ENCODE assay signal across 25 cellular contexts in the genomic region with DNA sequence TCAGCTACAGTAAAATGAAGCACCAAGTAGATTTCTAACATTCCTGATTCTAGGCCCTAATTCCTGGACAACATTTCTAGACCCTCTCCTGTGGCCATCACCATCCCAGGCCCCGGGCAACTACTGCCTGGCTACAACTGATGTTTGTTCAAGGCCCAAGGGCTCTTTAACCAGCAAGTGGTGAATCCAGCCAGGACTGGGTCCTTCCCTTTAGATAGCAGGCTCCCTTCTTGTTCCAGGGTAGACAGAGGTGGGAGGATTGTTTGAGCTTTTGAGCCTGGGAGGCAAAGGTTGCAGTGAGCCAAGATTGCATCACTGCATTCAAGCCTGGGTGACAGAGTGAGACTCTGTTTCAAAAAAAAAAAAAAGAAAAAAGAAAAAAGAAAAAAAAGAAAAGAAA. TPM values are rescaled to one million over a fixed set of nuclear protein-coding genes. Genes with fewer than 3 reads are reported as not detected.
"Had no signal": no experiment of that assay in that cellular context is flagged by ENCODE, and none has a peak within 500 bp of the region (broad histone marks: within the 10 kb centered on the region; RNA-seq: fewer than 3 reads in every experiment).

No MANE protein-coding gene starts in this region.

- ATAC-seq: activated CD8-positive, alpha-beta T cell treated with anti-CD3 and anti-CD28 coated beads for 36 hours; activated T-cell treated with anti-CD3 and anti-CD28 coated beads, Interleukin-2, amount 50 U/mL, for 4 hours; activated T-helper 17 cell treated with anti-CD3 and anti-CD28 coated beads, Interleukin-2, amount 50 U/mL, for 72 hours; natural killer cell; right cardiac atrium had no signal

- H3K27ac Mint-ChIP-seq: activated CD4-positive, alpha-beta T cell treated with anti-CD3 and anti-CD28 coated beads, Interleukin-2, amount 10 ng/mL, durations not matched to agents 7 days and 5 days; activated CD8-positive, alpha-beta T cell treated with anti-CD3 and anti-CD28 coated beads for 36 hours; activated T-helper 17 cell treated with anti-CD3 and anti-CD28 coated beads, Interleukin-2, amount 50 U/mL, for 72 hours; dendritic cell treated with granulocyte-macrophage colony-stimulating factor and Interleukin-4, amounts not matched to agents 40 ng/mL and 50 ng/mL, for 4 days; natural killer cell; neural progenitor cell had no signal

- H3K27me3 ChIP-seq: esophagus squamous epithelium, neural progenitor cell, tibial nerve had no signal

- DNase-seq: activated CD4-positive, alpha-beta T cell treated with anti-CD3 and anti-CD28 coated beads for 1 hour; activated CD4-positive, alpha-beta T cell treated with anti-CD3 and anti-CD28 coated beads, Interleukin-2, amount 10 ng/mL, durations not matched to agents 7 days and 5 days; activated CD8-positive, alpha-beta T cell treated with anti-CD3 and anti-CD28 coated beads for 36 hours; activated gamma-delta T cell treated with Interleukin-2 at 50 U/mL for 16 hours; activated naive CD4-positive, alpha-beta T cell treated with anti-CD3 and anti-CD28 coated beads, Interleukin-2, amount 50 U/mL, for 16 hours; activated T-cell treated with anti-CD3 and anti-CD28 coated beads, Interleukin-2, amount 50 U/mL, for 4 hours; effector CD8-positive, alpha-beta T cell; esophagus squamous epithelium; foreskin melanocyte; heart right ventricle; mesendoderm; natural killer cell; occipital lobe; right cardiac atrium; stimulated activated CD4-positive, alpha-beta T cell treated with anti-CD3 and anti-CD28 coated beads, Interleukin-2, amount 100 ng/mL, for 48 hours; stimulated activated naive CD4-positive, alpha-beta T cell treated with Interleukin-2 at 50 U/mL for 16 hours; T-helper 2 cell had no signal

- H3K9me3 ChIP-seq: esophagus squamous epithelium, heart right ventricle, tibial nerve had no signal

- H3K4me1 ChIP-seq: heart right ventricle, parathyroid adenoma, tibial nerve had no signal

- H3K36me3 ChIP-seq: esophagus squamous epithelium, heart right ventricle, neural progenitor cell, tibial nerve had no signal

- H3K27ac ChIP-seq: epithelial cell of prostate, esophagus squamous epithelium, heart right ventricle, neural progenitor cell, parathyroid adenoma, tibial nerve had no signal

- H3K4me3 Mint-ChIP-seq: activated CD4-positive, alpha-beta T cell treated with anti-CD3 and anti-CD28 coated beads, Interleukin-2, amount 10 ng/mL, durations not matched to agents 7 days and 5 days; activated CD8-positive, alpha-beta T cell treated with anti-CD3 and anti-CD28 coated beads for 36 hours; activated T-cell treated with anti-CD3 and anti-CD28 coated beads, Interleukin-2, amount 50 U/mL, for 4 hours; activated T-helper 17 cell treated with anti-CD3 and anti-CD28 coated beads, Interleukin-2, amount 50 U/mL, for 72 hours; central memory CD8-positive, alpha-beta T cell; dendritic cell treated with granulocyte-macrophage colony-stimulating factor and Interleukin-4, amounts not matched to agents 40 ng/mL and 50 ng/mL, for 4 days; natural killer cell; neural progenitor cell had no signal

- H3K27me3 Mint-ChIP-seq: activated CD8-positive, alpha-beta T cell treated with anti-CD3 and anti-CD28 coated beads for 36 hours; dendritic cell treated with granulocyte-macrophage colony-stimulating factor and Interleukin-4, amounts not matched to agents 40 ng/mL and 50 ng/mL, for 4 days had no signal

- H3K36me3 Mint-ChIP-seq: natural killer cell, neural progenitor cell had no signal

- H3K9me3 Mint-ChIP-seq: activated CD4-positive, alpha-beta T cell treated with anti-CD3 and anti-CD28 coated beads, Interleukin-2, amount 10 ng/mL, durations not matched to agents 7 days and 5 days; activated CD8-positive, alpha-beta T cell treated with anti-CD3 and anti-CD28 coated beads for 36 hours; activated T-cell treated with anti-CD3 and anti-CD28 coated beads, Interleukin-2, amount 50 U/mL, for 4 hours; activated T-helper 17 cell treated with anti-CD3 and anti-CD28 coated beads, Interleukin-2, amount 50 U/mL, for 72 hours; central memory CD8-positive, alpha-beta T cell; dendritic cell treated with granulocyte-macrophage colony-stimulating factor and Interleukin-4, amounts not matched to agents 40 ng/mL and 50 ng/mL, for 4 days had no signal

- H3K4me1 Mint-ChIP-seq: activated CD4-positive, alpha-beta T cell treated with anti-CD3 and anti-CD28 coated beads, Interleukin-2, amount 10 ng/mL, durations not matched to agents 7 days and 5 days; activated T-helper 17 cell treated with anti-CD3 and anti-CD28 coated beads, Interleukin-2, amount 50 U/mL, for 72 hours; central memory CD8-positive, alpha-beta T cell had no signal

- H3K4me3 ChIP-seq: esophagus squamous epithelium, heart right ventricle, neural progenitor cell, tibial nerve had no signal

RNA-seq across cellular contexts. Expression of gene AADAT, which starts 12.7 kb away (rescaled TPM):
- total RNA-seq: activated CD4-positive, alpha-beta T cell treated with anti-CD3 and anti-CD28 coated beads, Interleukin-2, amount 10 ng/mL, durations not matched to agents 7 days and 5 days; activated CD8-positive, alpha-beta T cell treated with anti-CD3 and anti-CD28 coated beads for 36 hours; activated T-cell treated with anti-CD3 and anti-CD28 coated beads, Interleukin-2, amount 50 U/mL, for 4 hours; activated T-helper 17 cell treated with anti-CD3 and anti-CD28 coated beads, Interleukin-2, amount 50 U/mL, for 72 hours; mononuclear cell; natural killer cell had no signal
